1 cellular context compared by ENCODE assay signal in the genomic region with DNA sequence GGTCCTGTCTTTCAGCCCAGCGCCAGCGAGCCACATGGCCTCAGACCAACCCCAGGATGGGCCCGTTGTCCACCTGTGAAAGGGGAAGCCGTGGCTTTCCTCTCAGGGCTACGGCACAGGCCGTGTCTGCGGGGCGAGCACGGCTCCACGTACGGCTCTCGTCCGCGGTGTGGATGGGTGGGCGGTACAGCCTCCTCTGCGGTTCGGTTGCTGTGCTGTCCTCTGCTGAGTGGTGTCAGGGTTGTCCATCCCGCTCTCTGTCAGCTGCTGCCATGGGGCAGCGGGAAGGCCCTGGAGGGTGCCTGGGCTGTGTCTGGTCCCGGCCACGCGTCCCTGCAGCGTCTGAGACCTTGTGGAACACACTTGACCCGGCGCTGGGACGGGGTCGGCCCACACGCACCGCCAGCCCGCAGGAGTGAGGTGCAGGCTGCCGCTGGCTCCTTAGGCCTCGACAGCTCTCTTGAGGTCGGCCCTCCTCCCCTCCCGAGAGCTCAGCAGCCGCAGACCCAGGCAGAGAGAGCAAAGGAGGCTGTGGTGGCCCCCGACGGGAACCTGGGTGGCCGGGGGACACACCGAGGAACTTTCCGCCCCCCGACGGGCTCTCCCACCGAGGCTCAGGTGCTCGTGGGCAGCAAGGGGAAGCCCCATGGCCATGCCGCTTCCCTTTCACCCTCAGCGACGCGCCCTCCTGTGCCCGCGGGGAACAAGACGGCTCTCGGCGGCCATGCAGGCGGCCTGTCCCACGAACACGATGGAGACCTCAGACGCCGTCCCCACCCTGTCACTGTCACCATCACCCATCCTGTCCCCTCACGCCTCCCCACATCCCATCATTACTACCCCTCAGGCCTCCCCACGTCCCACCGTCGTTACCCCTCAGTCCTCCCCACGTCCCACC.
TF ChIP-seq lines count a peak whose summit lies in the region.

No MANE protein-coding gene starts in this region.

TF ChIP-seq in GM12878, 131 proteins besides CTCF, POLR2A, EP300 and RAD21 (continued from another document):
- TF ChIP-seq, protein P1, sequence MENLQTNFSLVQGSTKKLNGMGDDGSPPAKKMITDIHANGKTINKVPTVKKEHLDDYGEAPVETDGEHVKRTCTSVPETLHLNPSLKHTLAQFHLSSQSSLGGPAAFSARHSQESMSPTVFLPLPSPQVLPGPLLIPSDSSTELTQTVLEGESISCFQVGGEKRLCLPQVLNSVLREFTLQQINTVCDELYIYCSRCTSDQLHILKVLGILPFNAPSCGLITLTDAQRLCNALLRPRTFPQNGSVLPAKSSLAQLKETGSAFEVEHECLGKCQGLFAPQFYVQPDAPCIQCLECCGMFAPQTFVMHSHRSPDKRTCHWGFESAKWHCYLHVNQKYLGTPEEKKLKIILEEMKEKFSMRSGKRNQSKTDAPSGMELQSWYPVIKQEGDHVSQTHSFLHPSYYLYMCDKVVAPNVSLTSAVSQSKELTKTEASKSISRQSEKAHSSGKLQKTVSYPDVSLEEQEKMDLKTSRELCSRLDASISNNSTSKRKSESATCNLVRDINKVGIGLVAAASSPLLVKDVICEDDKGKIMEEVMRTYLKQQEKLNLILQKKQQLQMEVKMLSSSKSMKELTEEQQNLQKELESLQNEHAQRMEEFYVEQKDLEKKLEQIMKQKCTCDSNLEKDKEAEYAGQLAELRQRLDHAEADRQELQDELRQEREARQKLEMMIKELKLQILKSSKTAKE (IDR thresholded peaks at IDR 0.05; ENCODE audit: low read depth, poor library complexity, severe bottlenecking): no peak
- TF ChIP-seq LARP7 (IDR thresholded peaks at IDR 0.05): peak; percentile 61; the same call in 1 of the 2 replicates
- no peak for TF ChIP-seq YBX1 (IDR thresholded peaks at IDR 0.05)
- TF ChIP-seq RAD51 (IDR thresholded peaks at IDR 0.05): no peak
- no peak for TF ChIP-seq POLR2AphosphoS2 (IDR thresholded peaks at IDR 0.05; ENCODE audit: low read depth, low read length)
- TF ChIP-seq, protein P2, sequence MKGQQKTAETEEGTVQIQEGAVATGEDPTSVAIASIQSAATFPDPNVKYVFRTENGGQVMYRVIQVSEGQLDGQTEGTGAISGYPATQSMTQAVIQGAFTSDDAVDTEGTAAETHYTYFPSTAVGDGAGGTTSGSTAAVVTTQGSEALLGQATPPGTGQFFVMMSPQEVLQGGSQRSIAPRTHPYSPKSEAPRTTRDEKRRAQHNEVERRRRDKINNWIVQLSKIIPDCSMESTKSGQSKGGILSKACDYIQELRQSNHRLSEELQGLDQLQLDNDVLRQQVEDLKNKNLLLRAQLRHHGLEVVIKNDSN (IDR thresholded peaks at IDR 0.05; ENCODE audit: borderline replicate concordance, extremely low read length, insufficient read depth, low read depth, low read length): no peak
- no peak for TF ChIP-seq BACH1 (IDR thresholded peaks at IDR 0.05; ENCODE audit: borderline replicate concordance)
- TF ChIP-seq, protein P3, sequence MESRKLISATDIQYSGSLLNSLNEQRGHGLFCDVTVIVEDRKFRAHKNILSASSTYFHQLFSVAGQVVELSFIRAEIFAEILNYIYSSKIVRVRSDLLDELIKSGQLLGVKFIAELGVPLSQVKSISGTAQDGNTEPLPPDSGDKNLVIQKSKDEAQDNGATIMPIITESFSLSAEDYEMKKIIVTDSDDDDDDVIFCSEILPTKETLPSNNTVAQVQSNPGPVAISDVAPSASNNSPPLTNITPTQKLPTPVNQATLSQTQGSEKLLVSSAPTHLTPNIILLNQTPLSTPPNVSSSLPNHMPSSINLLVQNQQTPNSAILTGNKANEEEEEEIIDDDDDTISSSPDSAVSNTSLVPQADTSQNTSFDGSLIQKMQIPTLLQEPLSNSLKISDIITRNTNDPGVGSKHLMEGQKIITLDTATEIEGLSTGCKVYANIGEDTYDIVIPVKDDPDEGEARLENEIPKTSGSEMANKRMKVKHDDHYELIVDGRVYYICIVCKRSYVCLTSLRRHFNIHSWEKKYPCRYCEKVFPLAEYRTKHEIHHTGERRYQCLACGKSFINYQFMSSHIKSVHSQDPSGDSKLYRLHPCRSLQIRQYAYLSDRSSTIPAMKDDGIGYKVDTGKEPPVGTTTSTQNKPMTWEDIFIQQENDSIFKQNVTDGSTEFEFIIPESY (IDR thresholded peaks at IDR 0.05): peak; percentile 17; the same call in 1 of the 2 replicates
- TF ChIP-seq, protein P4, sequence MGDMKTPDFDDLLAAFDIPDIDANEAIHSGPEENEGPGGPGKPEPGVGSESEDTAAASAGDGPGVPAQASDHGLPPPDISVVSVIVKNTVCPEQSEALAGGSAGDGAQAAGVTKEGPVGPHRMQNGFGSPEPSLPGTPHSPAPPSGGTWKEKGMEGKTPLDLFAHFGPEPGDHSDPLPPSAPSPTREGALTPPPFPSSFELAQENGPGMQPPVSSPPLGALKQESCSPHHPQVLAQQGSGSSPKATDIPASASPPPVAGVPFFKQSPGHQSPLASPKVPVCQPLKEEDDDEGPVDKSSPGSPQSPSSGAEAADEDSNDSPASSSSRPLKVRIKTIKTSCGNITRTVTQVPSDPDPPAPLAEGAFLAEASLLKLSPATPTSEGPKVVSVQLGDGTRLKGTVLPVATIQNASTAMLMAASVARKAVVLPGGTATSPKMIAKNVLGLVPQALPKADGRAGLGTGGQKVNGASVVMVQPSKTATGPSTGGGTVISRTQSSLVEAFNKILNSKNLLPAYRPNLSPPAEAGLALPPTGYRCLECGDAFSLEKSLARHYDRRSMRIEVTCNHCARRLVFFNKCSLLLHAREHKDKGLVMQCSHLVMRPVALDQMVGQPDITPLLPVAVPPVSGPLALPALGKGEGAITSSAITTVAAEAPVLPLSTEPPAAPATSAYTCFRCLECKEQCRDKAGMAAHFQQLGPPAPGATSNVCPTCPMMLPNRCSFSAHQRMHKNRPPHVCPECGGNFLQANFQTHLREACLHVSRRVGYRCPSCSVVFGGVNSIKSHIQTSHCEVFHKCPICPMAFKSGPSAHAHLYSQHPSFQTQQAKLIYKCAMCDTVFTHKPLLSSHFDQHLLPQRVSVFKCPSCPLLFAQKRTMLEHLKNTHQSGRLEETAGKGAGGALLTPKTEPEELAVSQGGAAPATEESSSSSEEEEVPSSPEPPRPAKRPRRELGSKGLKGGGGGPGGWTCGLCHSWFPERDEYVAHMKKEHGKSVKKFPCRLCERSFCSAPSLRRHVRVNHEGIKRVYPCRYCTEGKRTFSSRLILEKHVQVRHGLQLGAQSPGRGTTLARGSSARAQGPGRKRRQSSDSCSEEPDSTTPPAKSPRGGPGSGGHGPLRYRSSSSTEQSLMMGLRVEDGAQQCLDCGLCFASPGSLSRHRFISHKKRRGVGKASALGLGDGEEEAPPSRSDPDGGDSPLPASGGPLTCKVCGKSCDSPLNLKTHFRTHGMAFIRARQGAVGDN (IDR thresholded peaks at IDR 0.05): 0 out of 2 replicates have a peak, but pooled peaks have one; percentile 45
